ENCODE assay signal across 8 cellular contexts in the genomic region with DNA sequence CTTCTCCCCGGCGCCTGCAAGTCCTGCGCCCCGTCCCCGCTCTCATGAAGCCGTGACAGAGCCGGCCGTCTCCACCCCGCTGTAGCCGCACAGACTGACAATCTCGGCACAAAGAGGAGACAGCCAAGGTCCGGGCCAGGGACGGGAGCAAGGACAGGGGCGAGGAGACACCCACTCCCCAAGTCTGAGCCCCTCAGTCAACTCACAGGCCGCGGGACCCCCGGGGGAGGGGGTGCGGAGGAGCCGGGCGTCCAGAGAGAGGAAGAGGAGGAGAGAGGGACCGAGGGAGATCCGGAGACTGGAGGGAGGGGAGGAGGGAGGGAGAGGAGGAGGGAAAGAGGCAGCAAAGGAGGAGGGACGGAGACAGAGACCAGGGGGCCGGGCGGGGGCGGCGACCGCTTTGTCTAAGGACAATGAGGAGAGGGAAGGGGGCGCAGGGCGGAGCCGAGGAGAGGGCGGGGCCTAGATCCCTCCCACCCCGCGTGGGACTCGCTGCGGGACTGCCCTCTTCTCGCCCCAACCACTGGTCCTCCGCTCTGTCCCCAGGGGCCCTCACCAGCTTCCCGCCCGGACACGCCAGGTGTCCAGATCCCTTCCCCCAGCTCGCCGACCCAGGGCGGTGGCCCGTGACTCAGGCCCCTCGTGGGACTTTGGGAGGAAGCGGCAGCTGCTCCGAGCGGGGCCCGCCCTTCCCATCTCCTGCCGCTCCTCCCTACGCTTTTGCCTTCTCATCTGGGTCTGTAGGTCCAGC. TPM values are rescaled to one million over a fixed set of nuclear protein-coding genes. Genes with fewer than 3 reads are reported as not detected.
A peak's percentile ranks its signal among the peaks of the same experiment; 100 is the strongest.
DNase-seq lines count a peak whose midpoint lies in the region; ATAC-seq and TF ChIP-seq lines count a peak whose summit lies in the region.

No MANE protein-coding gene starts in this region.

- peaks cover 14 to 45% of the 10 kb centered on the region in 2 donors for H3K4me1 ChIP-seq in left lung

- intact Hi-C loops in left lung (cut with DNase I), result loop anchor here in 1 of 2 donors (10.0 kb wide), 1 partner anchor 48 kb away; no protein-coding TSS in a partner anchor

- H3K27me3 ChIP-seq in left lung, result no peaks in the 10 kb centered on the region

- peak; percentile 52 for ATAC-seq in GM19023 (IDR thresholded peaks at IDR 0.05; ENCODE audit: unreplicated experiment)
- ATAC-seq in HG03432 (IDR thresholded peaks at IDR 0.05; ENCODE audit: unreplicated experiment), result peak; percentile 50
- peak; percentile 71 for ATAC-seq in left lung

- DNase-seq in AG08395 (ENCODE audit: low spot score) (peak; percentile 94), NCI-H460 (ENCODE audit: extremely low read depth, low read depth) (peak; percentile 85), coronary artery (ENCODE audit: low spot score) (peak; percentile 99), left lung (peak; percentile 96 to 99)
- DNase-seq in activated CD4-positive, alpha-beta T cell treated with anti-CD3 and anti-CD28 coated beads for 4 hours, result peak; percentile 71 to 83
- DNase-seq in stimulated activated CD4-positive, alpha-beta T cell treated with anti-CD3 and anti-CD28 coated beads, Interleukin-2, amount 100 ng/mL, for 24 hours, result peak; percentile 85 to 96

- H3K4me3 ChIP-seq in coronary artery (peak overlapping the region; percentile 91), left lung (peak overlapping the region; percentile 53 to 91)

- TF ChIP-seq CTCF in coronary artery (IDR thresholded peaks at IDR 0.05) (no peak), left lung (IDR thresholded peaks at IDR 0.05) (no peak)

- H3K9me3 ChIP-seq in left lung, result no peaks in the 10 kb centered on the region

- peaks cover 0 to 14% of the 10 kb centered on the region in 2 donors for H3K36me3 ChIP-seq in left lung

- H3K27ac ChIP-seq in coronary artery, result peak overlapping the region; percentile 95 to 100
- peak overlapping the region; percentile 96 to 97 for H3K27ac ChIP-seq in left lung

RNA-seq across cellular contexts. Expression of a gene that starts 0.6 kb away (rescaled TPM):
- total RNA-seq in NCI-H460 (2014; rRNA removed; shearing (Covaris generic)), result 35.1 and 42.5 TPM in 2 replicates
- 25.5 and 25.6 TPM in 2 replicates for polyA plus RNA-seq in NCI-H460 (2014; cell fraction: nucleus; rRNA removed)
- total RNA-seq in left lung, result 100 to 1,000 TPM in 1 of 2 donors, 10 to 100 TPM in 1; 51.8 to 117 TPM

RNA-seq across cellular contexts. Expression of a gene that starts 3.7 kb away (rescaled TPM):
- total RNA-seq in NCI-H460 (2014; rRNA removed; shearing (Covaris generic)), result 6.3 and 6.4 TPM in 2 replicates
- polyA plus RNA-seq in NCI-H460 (2014; cell fraction: nucleus; rRNA removed), result 13.0 and 16.4 TPM in 2 replicates
- total RNA-seq in left lung, result 10 to 100 TPM; 13.1 to 17.4 TPM

RNA-seq across cellular contexts. Expression of a gene that starts 14.3 kb away (rescaled TPM):
- total RNA-seq in NCI-H460 (2014; rRNA removed; shearing (Covaris generic)), result 35.5 and 35.6 TPM in 2 replicates
- polyA plus RNA-seq in NCI-H460 (2014; cell fraction: nucleus; rRNA removed), result 30.6 and 38.3 TPM in 2 replicates
- total RNA-seq in left lung, result 10 to 100 TPM; 23.8 to 28.1 TPM

RNA-seq across cellular contexts. Expression of a gene that starts 30.0 kb away (rescaled TPM):
- 8.4 and 11.3 TPM in 2 replicates for total RNA-seq in NCI-H460 (2014; rRNA removed; shearing (Covaris generic))
- polyA plus RNA-seq in NCI-H460 (2014; cell fraction: nucleus; rRNA removed), result 13.1 and 18.7 TPM in 2 replicates
- 10 to 100 TPM; 28.2 to 38.6 TPM for total RNA-seq in left lung

RNA-seq across cellular contexts. Expression of a gene that starts 33.1 kb away (rescaled TPM):
- 287 and 303 TPM in 2 replicates for total RNA-seq in NCI-H460 (2014; rRNA removed; shearing (Covaris generic))
- polyA plus RNA-seq in NCI-H460 (2014; cell fraction: nucleus; rRNA removed), result 377 and 404 TPM in 2 replicates
- 100 to 1,000 TPM; 409 to 602 TPM for total RNA-seq in left lung

Comparison
In these comparisons a context has a peak if more than half of its experiments do, and no peak if none do; other contexts are left out.
1. Peak in every context shown above with its lines: DNase-seq, ATAC-seq, H3K4me3 ChIP-seq and H3K27ac ChIP-seq.